1 cellular context compared by ENCODE assay signal in the genomic region with DNA sequence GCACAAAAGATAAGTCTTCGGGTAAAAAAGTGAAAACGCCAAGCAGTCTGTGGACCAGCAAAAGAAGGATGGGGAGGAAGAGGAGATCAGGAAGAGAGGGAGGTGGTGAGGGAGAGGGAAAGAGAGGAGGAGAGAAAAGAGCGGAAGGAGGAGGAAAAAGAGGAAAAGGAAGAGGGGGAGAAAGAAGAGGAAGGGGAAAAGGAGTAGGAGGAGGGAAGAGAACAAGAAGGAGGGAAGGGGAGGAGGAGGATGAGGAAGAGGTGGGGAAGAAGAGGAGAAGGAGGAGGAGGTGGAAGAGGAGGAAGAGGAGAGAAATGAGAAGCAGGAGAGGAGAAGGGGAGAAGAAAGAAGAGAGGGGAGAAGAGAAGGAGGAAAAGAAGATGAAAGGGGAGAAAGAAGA.
TF ChIP-seq lines count a peak whose summit lies in the region.

No MANE protein-coding gene starts in this region.

TF ChIP-seq in HepG2, 621 proteins besides CTCF, POLR2A, EP300 and RAD21:
- no peak for TF ChIP-seq ZSCAN29 (CRISPR knock-in tag; conservative IDR thresholded peaks at IDR 0.05)
- peak; percentile 44 for TF ChIP-seq PCBP2 (optimal IDR thresholded peaks at IDR 0.05; ENCODE audit: low read depth, low read length, poor library complexity, severe bottlenecking)
